ENCODE assay signal across 19 cellular contexts in the genomic region with DNA sequence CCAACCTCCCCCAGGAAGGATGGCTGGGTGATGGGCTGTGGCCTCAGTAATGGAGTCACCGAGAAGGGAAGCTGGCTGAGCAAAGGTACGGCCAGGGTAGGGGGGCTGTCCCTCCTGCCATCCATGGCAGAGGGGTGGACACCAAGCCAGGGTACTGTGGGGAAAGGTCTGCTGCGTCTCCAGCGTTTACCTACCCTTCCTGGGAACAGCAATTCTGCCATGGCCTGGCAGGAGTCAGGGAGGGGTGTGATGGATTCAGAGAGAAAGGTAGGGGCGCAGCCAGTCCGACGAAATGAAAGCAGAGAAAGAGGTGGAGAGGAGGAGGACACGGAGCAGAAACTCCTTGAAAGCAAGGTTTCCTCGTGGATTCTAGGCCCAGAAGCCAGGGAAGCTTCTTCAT.
A peak's percentile ranks its signal among the peaks of the same experiment; 100 is the strongest.
DNase-seq lines count a peak whose midpoint lies in the region; ATAC-seq and TF ChIP-seq lines count a peak whose summit lies in the region.
"Had no signal": no experiment of that assay in that cellular context is flagged by ENCODE, and none has a peak within 500 bp of the region (broad histone marks: within the 10 kb centered on the region; RNA-seq: fewer than 3 reads in every experiment).

No MANE protein-coding gene starts in this region.

- no peak for TF ChIP-seq POLR2A in thyroid gland (IDR thresholded peaks at IDR 0.05)

- H3K36me3 Mint-ChIP-seq in central memory CD8-positive, alpha-beta T cell (ENCODE audit: insufficient read depth): peaks cover 4% of the 10 kb centered on the region
- no peaks in the 10 kb centered on the region for H3K36me3 Mint-ChIP-seq in neural progenitor cell

- no peak overlapping the region for H2AFZ ChIP-seq in neural progenitor cell (replicated peaks)

- no peaks in the 10 kb centered on the region for H3K9me3 Mint-ChIP-seq in central memory CD8-positive, alpha-beta T cell
- no peaks in the 10 kb centered on the region for H3K9me3 Mint-ChIP-seq in neural progenitor cell
- H3K9me3 Mint-ChIP-seq: activated CD4-positive, alpha-beta T cell treated with anti-CD3 and anti-CD28 coated beads, Interleukin-2, amount 10 ng/mL, durations not matched to agents 7 days and 5 days had no signal

- H3K4me3 ChIP-seq in neural progenitor cell: no peak overlapping the region
- H3K4me3 ChIP-seq in thyroid gland (replicated peaks in 1 of 3): no peak overlapping the region
- H3K4me3 ChIP-seq: adrenal gland had no signal

- H3K4me3 Mint-ChIP-seq in central memory CD8-positive, alpha-beta T cell: no peak overlapping the region
- no peak overlapping the region for H3K4me3 Mint-ChIP-seq in neural progenitor cell
- H3K4me3 Mint-ChIP-seq: activated CD4-positive, alpha-beta T cell treated with anti-CD3 and anti-CD28 coated beads, Interleukin-2, amount 10 ng/mL, durations not matched to agents 7 days and 5 days had no signal

- H3K4me1 ChIP-seq in neural progenitor cell (peaks cover 39% of the 10 kb centered on the region), thyroid gland (peaks cover 15 to 26% of the 10 kb centered on the region in 2 donors)

- TF ChIP-seq CTCF in RWPE1 (conservative IDR thresholded peaks at IDR 0.05; ENCODE audit: low read depth) (no peak), neural progenitor cell (IDR thresholded peaks at IDR 0.05) (no peak), thyroid gland (IDR thresholded peaks at IDR 0.05) (no peak)

- DNase-seq in RWPE1 (ENCODE audit: low spot score) (no peak), neural progenitor cell (ENCODE audit: low spot score) (no peak), thyroid gland (no peak), T-helper 1 cell (no peak)
- DNase-seq in central memory CD8-positive, alpha-beta T cell (ENCODE audit: low spot score in 2 of 2): no peak
- DNase-seq: activated CD4-positive, alpha-beta T cell treated with anti-CD3 and anti-CD28 coated beads, Interleukin-2, amount 10 ng/mL, durations not matched to agents 7 days and 5 days; activated CD8-positive, alpha-beta memory T cell treated with anti-CD3 and anti-CD28 coated beads, Interleukin-2, amount 50 U/mL, for 4 hours; activated effector memory CD4-positive, alpha-beta T cell treated with Interleukin-2 at 50 U/mL for 16 hours; caudate nucleus; erythroblast; GOT3; kidney glomerular epithelial cell; NCI-H1436 treated with DMSO at 0.1 percent for 48 hours; NCI-H2171 treated with DMSO at 0.1 percent for 48 hours; NCI-H69; SHP77 treated with DMSO at 0.1 percent for 48 hours had no signal

- H3K36me3 ChIP-seq in neural progenitor cell (no peaks in the 10 kb centered on the region), thyroid gland (no peaks in the 10 kb centered on the region)
- H3K36me3 ChIP-seq: adrenal gland had no signal

- no peaks in the 10 kb centered on the region for H3K27me3 ChIP-seq in neural progenitor cell
- no peaks in the 10 kb centered on the region for H3K27me3 ChIP-seq in thyroid gland
- H3K27me3 ChIP-seq: adrenal gland had no signal

- H3K9me3 ChIP-seq in neural progenitor cell (ENCODE audit: low read depth) (no peaks in the 10 kb centered on the region), thyroid gland (no peaks in the 10 kb centered on the region)
- H3K9me3 ChIP-seq: adrenal gland had no signal

- POLR2A ChIA-PET in RWPE1 (lab: Yijun Ruan, JAX; ENCODE audit: low non-redundant PET): no interaction called here

- intact Hi-C loops in thyroid gland (cut with DNase I): no loop called here

- H3K27me3 Mint-ChIP-seq in central memory CD8-positive, alpha-beta T cell: no peaks in the 10 kb centered on the region
- H3K27me3 Mint-ChIP-seq in neural progenitor cell (ENCODE audit: insufficient read depth, low read depth): peaks cover 11% of the 10 kb centered on the region

- no peak overlapping the region for H3K9ac ChIP-seq in neural progenitor cell

- WGBS in thyroid gland, 2 donors: 81% methylated on average over 9 of the region's 9 CpGs

- no peak for ATAC-seq in central memory CD8-positive, alpha-beta T cell (replicated peaks; ENCODE audit: extremely low read depth, poor library complexity, severe bottlenecking)
- no peak for ATAC-seq in HG03095 (IDR thresholded peaks at IDR 0.05; ENCODE audit: unreplicated experiment)
- no peak for ATAC-seq in GM18502 (IDR thresholded peaks at IDR 0.05; ENCODE audit: poor library complexity, unreplicated experiment)

- H4K20me1 ChIP-seq in neural progenitor cell (ENCODE audit: low read depth): no peaks in the 10 kb centered on the region

- H3K79me2 ChIP-seq in neural progenitor cell (ENCODE audit: low read depth): no peaks in the 10 kb centered on the region

- peak overlapping the region; percentile 57 for H3K27ac Mint-ChIP-seq in central memory CD8-positive, alpha-beta T cell (ENCODE audit: low read depth)
- peak overlapping the region; percentile 94 for H3K27ac Mint-ChIP-seq in neural progenitor cell
- H3K27ac Mint-ChIP-seq: activated CD4-positive, alpha-beta T cell treated with anti-CD3 and anti-CD28 coated beads, Interleukin-2, amount 10 ng/mL, durations not matched to agents 7 days and 5 days had no signal

- peaks cover 7% of the 10 kb centered on the region for H3F3A ChIP-seq in neural progenitor cell (ENCODE audit: low read depth)

- H3K4me2 ChIP-seq in neural progenitor cell: no peak overlapping the region

- H3K4me1 Mint-ChIP-seq in central memory CD8-positive, alpha-beta T cell: peaks cover 11% of the 10 kb centered on the region
- peaks cover 67% of the 10 kb centered on the region for H3K4me1 Mint-ChIP-seq in neural progenitor cell

- CTCF ChIA-PET in RWPE1 (lab: Yijun Ruan, JAX): interaction anchor here (0.9 kb wide), 1 partner anchor 157 kb away, joined by 3 read pairs; no protein-coding TSS in a partner anchor

- H3K27ac ChIP-seq in RWPE1: peak overlapping the region; percentile 97
- H3K27ac ChIP-seq in neural progenitor cell: peak overlapping the region; percentile 53
- H3K27ac ChIP-seq in thyroid gland: peak overlapping the region in 2 of 3 donors; percentile 2 to 13

Comparison
In these comparisons a context has a peak if more than half of its experiments do, and no peak if none do; other contexts are left out.
1. H3K27ac ChIP-seq: peak in every context shown above with its lines; median percentile 97 in RWPE1; 53 in neural progenitor cell; 8 in thyroid gland.